11 cellular contexts compared by ENCODE assay signal in the genomic region with DNA sequence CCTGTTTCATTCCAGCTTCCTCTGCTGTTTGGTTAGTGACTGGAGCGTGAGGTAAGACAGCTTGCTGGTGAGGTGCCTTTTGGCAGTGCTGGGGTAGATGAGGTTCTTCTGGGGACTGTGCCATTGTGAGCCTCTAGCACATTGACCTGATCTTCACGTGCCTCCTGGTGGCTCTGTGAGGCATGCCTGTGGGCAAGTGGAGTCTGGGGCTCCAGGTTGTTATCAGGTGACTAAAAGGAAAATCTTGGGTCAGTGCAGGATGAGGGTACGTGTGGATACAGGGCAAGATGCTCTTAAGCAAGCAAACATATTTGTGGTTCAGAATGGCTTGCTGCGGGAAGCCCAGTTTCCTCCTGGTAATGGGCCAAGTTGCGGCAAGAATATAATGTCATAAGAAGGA.
A peak's percentile ranks its signal among the peaks of the same experiment; 100 is the strongest.
DNase-seq lines count a peak whose midpoint lies in the region; ATAC-seq and TF ChIP-seq lines count a peak whose summit lies in the region.
"Had no signal": no experiment of that assay in that cellular context is flagged by ENCODE, and none has a peak within 500 bp of the region (broad histone marks: within the 10 kb centered on the region; RNA-seq: fewer than 3 reads in every experiment).

No MANE protein-coding gene starts in this region.

- H3K27me3 ChIP-seq in foreskin keratinocyte: no peaks in the 10 kb centered on the region
- H3K27me3 ChIP-seq in A673 (replicated peaks; ENCODE audit: insufficient read depth, low read depth, low read length, poor library complexity): peaks cover 23% of the 10 kb centered on the region

- TF ChIP-seq CTCF in foreskin keratinocyte (conservative IDR thresholded peaks at IDR 0.05): no peak
- no peak for TF ChIP-seq CTCF in A673 (conservative IDR thresholded peaks at IDR 0.05; ENCODE audit: low read depth, low read length)

- no peak overlapping the region for H3K4me3 ChIP-seq in A673 (ENCODE audit: low read depth, low read length, poor library complexity, severe bottlenecking)
- H3K4me3 ChIP-seq: prostate gland had no signal

- H3K4me1 ChIP-seq in foreskin keratinocyte (no peaks in the 10 kb centered on the region), A673 (ENCODE audit: insufficient read depth, low read length, poor library complexity, severe bottlenecking) (no peaks in the 10 kb centered on the region)
- H3K4me1 ChIP-seq: prostate gland had no signal

- CTCF ChIA-PET in A673 (lab: Charles Lee): no interaction called here

- ATAC-seq in foreskin keratinocyte: no peak
- ATAC-seq in left colon: no peak
- ATAC-seq: activated T-helper 17 cell treated with anti-CD3 and anti-CD28 coated beads, Interleukin-2, amount 50 U/mL, for 72 hours had no signal

- DNase-seq in AG20443 (ENCODE audit: low spot score) (peak; percentile 52), H4 (ENCODE audit: low spot score) (peak; percentile 88), SKM-1 treated with dmso at 0.1 percent for 144 hours (lab: John Stamatoyannopoulos, UW; ENCODE audit: unreplicated experiment) (peak; percentile 32), foreskin keratinocyte (peak; percentile 32 to 72), SHP77 treated with DMSO at 0.1 percent for 48 hours (lab: John Stamatoyannopoulos, UW) (no peak), left colon (no peak), iPS-NIHi7 (ENCODE audit: extremely low spot score) (no peak), A673 (ENCODE audit: low spot score) (no peak)
- DNase-seq: NCI-H69 had no signal

- POLR2A ChIA-PET in A673 (lab: Charles Lee; ENCODE audit: low non-redundant PET): no interaction called here

- no TSS peak for BruUV-seq in A673 (replicated peaks; lab: Mats Ljungman, UMichigan)

- H3K27ac ChIP-seq in foreskin keratinocyte: no peak overlapping the region
- H3K27ac ChIP-seq in A673 (ENCODE audit: low read depth, low read length, poor library complexity, severe bottlenecking): no peak overlapping the region
- H3K27ac ChIP-seq: prostate gland had no signal

- H3K36me3 ChIP-seq in A673 (ENCODE audit: insufficient read depth, low read length, poor library complexity, severe bottlenecking): no peaks in the 10 kb centered on the region
- H3K36me3 ChIP-seq: prostate gland had no signal

- intact Hi-C loops in left colon (cut with DNase I, micrococcal nuclease) (no loop called here), A673 (cut with micrococcal nuclease; ENCODE audit: unreplicated experiment) (no loop called here)

- no peaks in the 10 kb centered on the region for H3K9me3 ChIP-seq in A673 (ENCODE audit: low read depth, low read length, poor library complexity, severe bottlenecking)
- H3K9me3 ChIP-seq: prostate gland had no signal

Comparison
In these comparisons a context has a peak if more than half of its experiments do, and no peak if none do; other contexts are left out.
1. DNase-seq: peak in AG20443 (single experiment), H4 (single experiment), SKM-1 treated with dmso at 0.1 percent for 144 hours (single experiment) and foreskin keratinocyte (2 of 2); none in SHP77 treated with DMSO at 0.1 percent for 48 hours (single experiment), left colon (0 of 2), iPS-NIHi7 (single experiment) and A673 (single experiment).